1 cellular context compared by ENCODE assay signal in the genomic region with DNA sequence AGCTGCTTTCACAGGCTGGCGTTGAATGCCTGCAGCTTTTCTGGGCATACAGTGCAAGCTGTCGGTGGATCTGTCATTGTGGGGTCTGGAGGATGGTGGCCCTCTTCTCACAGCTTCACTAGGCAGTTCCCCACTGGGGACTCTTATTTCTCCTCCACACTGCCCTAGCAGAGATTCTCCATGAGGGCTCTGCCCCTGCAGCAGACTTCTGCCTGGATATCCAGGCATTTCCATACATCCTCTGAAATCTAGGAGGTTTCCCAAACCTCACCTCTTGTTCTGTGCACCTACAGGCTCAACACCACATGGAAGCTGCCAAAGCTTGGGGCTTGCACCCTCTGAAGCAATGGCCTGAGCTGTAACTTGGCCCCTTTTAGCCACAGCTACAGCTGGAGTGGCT.
TF ChIP-seq lines count a peak whose summit lies in the region.

No MANE protein-coding gene starts in this region.

TF ChIP-seq in K562, 482 proteins besides CTCF, POLR2A, EP300 and RAD21 (continued from another document):
- peak; percentile 69 for TF ChIP-seq CBX5 (IDR thresholded peaks at IDR 0.05; ENCODE audit: borderline replicate concordance, low read depth)
